18 cellular contexts compared by ENCODE assay signal in genomic region chrX:79096339-79096638, GRCh38. TPM values are rescaled to one million over a fixed set of nuclear protein-coding genes. Genes with fewer than 3 reads are reported as not detected.
A peak's percentile ranks its signal among the peaks of the same experiment; 100 is the strongest.
DNase-seq lines count a peak whose midpoint lies in the region; ATAC-seq, FAIRE-seq and TF ChIP-seq lines count a peak whose summit lies in the region.
"Had no signal": no experiment of that assay in that cellular context is flagged by ENCODE, and none has a peak within 500 bp of the region (broad histone marks: within the 10 kb centered on the region; RNA-seq: fewer than 3 reads in every experiment).

No MANE protein-coding gene starts in this region.

- H3K27me3 Mint-ChIP-seq in CD4-positive, CD25-positive, alpha-beta regulatory T cell: no peaks in the 10 kb centered on the region
- H3K27me3 Mint-ChIP-seq in activated CD4-positive, alpha-beta memory T cell treated with anti-CD3 and anti-CD28 coated beads for 36 hours: no peaks in the 10 kb centered on the region
- H3K27me3 Mint-ChIP-seq in naive B cell (no peaks in the 10 kb centered on the region), MCF 10A (ENCODE audit: insufficient read depth, unreplicated experiment) (no peaks in the 10 kb centered on the region)

- peak in 2 of 3 donors; percentile 42 to 66 for DNase-seq in CD4-positive, CD25-positive, alpha-beta regulatory T cell
- no peak for DNase-seq in GM12892 (ENCODE audit: insufficient read length)
- peak; percentile 20 for DNase-seq in activated CD4-positive, alpha-beta memory T cell treated with anti-CD3 and anti-CD28 coated beads for 36 hours
- DNase-seq in naive B cell: no peak
- no peak for DNase-seq in H7
- no peak for DNase-seq in NCI-H2029 (lab: John Stamatoyannopoulos, UW)
- DNase-seq in MCF 10A (ENCODE audit: unreplicated experiment): no peak
- DNase-seq: activated CD4-positive, alpha-beta T cell treated with anti-CD3 and anti-CD28 coated beads for 4 hours; DMS53; kidney; NCI-H524; SW 1271; transverse colon had no signal

- POLR2A ChIA-PET in activated CD4-positive, alpha-beta memory T cell treated with anti-CD3 and anti-CD28 coated beads for 36 hours (lab: Charles Lee): interaction anchor here (1.6 kb wide), 1 partner anchor 56 kb away, joined by 6 read pairs; no protein-coding TSS in a partner anchor
- POLR2A ChIA-PET in MCF 10A (lab: Yijun Ruan, JAX): no interaction called here

- peaks cover 0 to 8% (median 1%) of the 10 kb centered on the region in 7 donors for H3K9me3 Mint-ChIP-seq in CD4-positive, CD25-positive, alpha-beta regulatory T cell
- no peaks in the 10 kb centered on the region for H3K9me3 Mint-ChIP-seq in activated CD4-positive, alpha-beta memory T cell treated with anti-CD3 and anti-CD28 coated beads for 36 hours
- peaks cover 0 to 13% (median 4%) of the 10 kb centered on the region in 7 donors for H3K9me3 Mint-ChIP-seq in naive B cell
- H3K9me3 Mint-ChIP-seq in MCF 10A (ENCODE audit: unreplicated experiment): peaks cover 8% of the 10 kb centered on the region

- TF ChIP-seq POLR2A in GM12892 (IDR thresholded peaks at IDR 0.05; ENCODE audit: low read depth, low read length): no peak

- FAIRE-seq in GM12892 (lab: Jason Lieb, UNC): peak; percentile 33

- BruUV-seq in MCF 10A (replicated peaks; lab: Mats Ljungman, UMichigan): no TSS peak

- no peaks in the 10 kb centered on the region for H3K36me3 ChIP-seq in CD4-positive, CD25-positive, alpha-beta regulatory T cell (ENCODE audit: control insufficient read depth, insufficient read depth, low read length)
- no peaks in the 10 kb centered on the region for H3K36me3 ChIP-seq in H7 (replicated peaks; ENCODE audit: control insufficient read depth, insufficient read depth, low read length)
- H3K36me3 ChIP-seq: transverse colon had no signal

- H3K4me1 Mint-ChIP-seq in CD4-positive, CD25-positive, alpha-beta regulatory T cell: peaks cover 19 to 72% (median 36%) of the 10 kb centered on the region in 4 donors
- peaks cover 77% of the 10 kb centered on the region for H3K4me1 Mint-ChIP-seq in activated CD4-positive, alpha-beta memory T cell treated with anti-CD3 and anti-CD28 coated beads for 36 hours (ENCODE audit: low read depth)
- peaks cover 17 to 42% (median 29%) of the 10 kb centered on the region in 3 donors for H3K4me1 Mint-ChIP-seq in naive B cell
- H3K4me1 Mint-ChIP-seq in MCF 10A (ENCODE audit: insufficient read depth, unreplicated experiment): no peaks in the 10 kb centered on the region

- intact Hi-C loops in activated CD4-positive, alpha-beta memory T cell treated with anti-CD3 and anti-CD28 coated beads for 36 hours (cut with micrococcal nuclease): loop anchor here (2.0 to 5.0 kb wide), 4 partner anchors 51 to 163 kb away; partner anchors contain the start of gene P2RY10
- intact Hi-C loops in MCF 10A (cut with micrococcal nuclease): no loop called here

- H3K4me3 Mint-ChIP-seq in CD4-positive, CD25-positive, alpha-beta regulatory T cell: peak overlapping the region; percentile 44 to 87 (median 70)
- H3K4me3 Mint-ChIP-seq in activated CD4-positive, alpha-beta memory T cell treated with anti-CD3 and anti-CD28 coated beads for 36 hours: peak overlapping the region; percentile 60
- H3K4me3 Mint-ChIP-seq in naive B cell (peak overlapping the region in 3 of 8 donors; percentile 8 to 40 (median 20)), MCF 10A (ENCODE audit: unreplicated experiment) (no peak overlapping the region)

- H3K27ac ChIP-seq in CD4-positive, CD25-positive, alpha-beta regulatory T cell (ENCODE audit: insufficient read depth, low read length, poor library complexity, severe bottlenecking): peak overlapping the region; percentile 82
- H3K27ac ChIP-seq: epithelial cell of prostate had no signal

- H3K4me3 ChIP-seq in CD4-positive, CD25-positive, alpha-beta regulatory T cell (ENCODE audit: low read depth, low read length): peak overlapping the region; percentile 73
- no peak overlapping the region for H3K4me3 ChIP-seq in H7 (ENCODE audit: insufficient read depth, low read depth, low read length)
- H3K4me3 ChIP-seq: transverse colon had no signal

- CTCF ChIA-PET in activated CD4-positive, alpha-beta memory T cell treated with anti-CD3 and anti-CD28 coated beads for 36 hours (lab: Charles Lee): interaction anchor here (1.0 to 1.5 kb wide), 2 partner anchors 49 to 80 kb away, joined by 3 read pairs; no protein-coding TSS in a partner anchor
- CTCF ChIA-PET in MCF 10A (lab: Yijun Ruan, JAX): no interaction called here

- no peaks in the 10 kb centered on the region for H3K9me3 ChIP-seq in CD4-positive, CD25-positive, alpha-beta regulatory T cell (ENCODE audit: control insufficient read depth in 2 of 2, low read length in 2 of 2)
- H3K9me3 ChIP-seq: transverse colon had no signal

- peaks cover 24% of the 10 kb centered on the region for H3K4me1 ChIP-seq in CD4-positive, CD25-positive, alpha-beta regulatory T cell (ENCODE audit: control insufficient read depth, insufficient read depth, low read length, poor library complexity, severe bottlenecking)
- H3K4me1 ChIP-seq: transverse colon had no signal

- ATAC-seq in CD4-positive, CD25-positive, alpha-beta regulatory T cell (ENCODE audit: low read depth in 2 of 2): peak; percentile 68 to 76
- no peak for ATAC-seq in naive B cell (ENCODE audit: low read depth in 2 of 2)
- ATAC-seq in HG03565 (IDR thresholded peaks at IDR 0.05; ENCODE audit: unreplicated experiment): no peak
- ATAC-seq: Panc1 had no signal

- TF ChIP-seq CTCF in MCF 10A (IDR thresholded peaks at IDR 0.05; ENCODE audit: unreplicated experiment): no peak

- H3K27me3 ChIP-seq in CD4-positive, CD25-positive, alpha-beta regulatory T cell (ENCODE audit: control insufficient read depth, insufficient read depth, low read length): no peaks in the 10 kb centered on the region
- no peaks in the 10 kb centered on the region for H3K27me3 ChIP-seq in H7 (ENCODE audit: control insufficient read depth, insufficient read depth, low read length)
- H3K27me3 ChIP-seq: transverse colon had no signal

- no peaks in the 10 kb centered on the region for H3K36me3 Mint-ChIP-seq in CD4-positive, CD25-positive, alpha-beta regulatory T cell
- no peaks in the 10 kb centered on the region for H3K36me3 Mint-ChIP-seq in activated CD4-positive, alpha-beta memory T cell treated with anti-CD3 and anti-CD28 coated beads for 36 hours
- no peaks in the 10 kb centered on the region for H3K36me3 Mint-ChIP-seq in naive B cell
- H3K36me3 Mint-ChIP-seq in MCF 10A (ENCODE audit: insufficient read depth, unreplicated experiment): no peaks in the 10 kb centered on the region

- peak overlapping the region; percentile 88 to 99 (median 91) for H3K27ac Mint-ChIP-seq in CD4-positive, CD25-positive, alpha-beta regulatory T cell
- H3K27ac Mint-ChIP-seq in activated CD4-positive, alpha-beta memory T cell treated with anti-CD3 and anti-CD28 coated beads for 36 hours: peak overlapping the region; percentile 89
- peak overlapping the region in 5 of 6 donors; percentile 38 to 87 (median 51) for H3K27ac Mint-ChIP-seq in naive B cell
- H3K27ac Mint-ChIP-seq in MCF 10A (ENCODE audit: low read depth, unreplicated experiment): no peak overlapping the region

RNA-seq across cellular contexts. Expression of gene GPR174, which starts 48.2 kb away (rescaled TPM):
- 58.3 TPM for total RNA-seq in CD4-positive, CD25-positive, alpha-beta regulatory T cell
- polyA plus RNA-seq in CD4-positive, CD25-positive, alpha-beta regulatory T cell: 10 to 100 TPM in 1 of 4 donors, 1 to 10 TPM in 3; 6.3 to 14.8 (median 7.6) TPM
- polyA plus RNA-seq in GM12892 (2012; ENCODE audit: missing spikeins): 5.4 TPM
- 10 to 100 TPM; 14.7 to 14.8 TPM for total RNA-seq in activated CD4-positive, alpha-beta memory T cell treated with anti-CD3 and anti-CD28 coated beads for 36 hours
- polyA plus RNA-seq in naive B cell (ENCODE audit: low read depth in 6 of 6): 10 to 100 TPM in 1 of 6 donors, 1 to 10 TPM in 5; 4.6 to 11.7 (median 7.4) TPM
- total RNA-seq in H7 (2014; rRNA removed; shearing (Covaris generic)): not detected in 2 replicates
- not detected in 2 replicates for total RNA-seq in MCF 10A (2022)
- total RNA-seq: LHCN-M2 had no signal
- polyA plus RNA-seq: BJ had no signal

Comparison
In these comparisons a context has a peak if more than half of its experiments do, and no peak if none do; other contexts are left out.
1. ATAC-seq: peak in CD4-positive, CD25-positive, alpha-beta regulatory T cell (2 of 2); none in naive B cell (0 of 2) and HG03565 (single experiment).
2. DNase-seq: peak in CD4-positive, CD25-positive, alpha-beta regulatory T cell (2 of 3) and activated CD4-positive, alpha-beta memory T cell treated with anti-CD3 and anti-CD28 coated beads for 36 hours (single experiment); none in GM12892 (single experiment), naive B cell (single experiment), H7 (single experiment), NCI-H2029 (single experiment) and MCF 10A (single experiment).
3. RNA of gene GPR174, which starts 48.2 kb away (total RNA-seq): 58.3 TPM in CD4-positive, CD25-positive, alpha-beta regulatory T cell (single experiment) and 14.7 to 14.8 TPM in activated CD4-positive, alpha-beta memory T cell treated with anti-CD3 and anti-CD28 coated beads for 36 hours; not detected in H7 and not detected in MCF 10A; every median in the first group is over 10 times any median in the second.